ENCODE assay signal across 9 cellular contexts in genomic region chr9:86093788-86094555, GRCh38. TPM values are rescaled to one million over a fixed set of nuclear protein-coding genes. Genes with fewer than 3 reads are reported as not detected.
A peak's percentile ranks its signal among the peaks of the same experiment; 100 is the strongest.
DNase-seq lines count a peak whose midpoint lies in the region; ATAC-seq, FAIRE-seq and TF ChIP-seq lines count a peak whose summit lies in the region.
"Had no signal": no experiment of that assay in that cellular context is flagged by ENCODE, and none has a peak within 500 bp of the region (broad histone marks: within the 10 kb centered on the region; RNA-seq: fewer than 3 reads in every experiment).

No MANE protein-coding gene starts in this region.

- TF ChIP-seq POLR2A in GM12892 (IDR thresholded peaks at IDR 0.05; ENCODE audit: low read depth, low read length) = no peak

- H3K79me2 ChIP-seq in PC-9 (ENCODE audit: low read depth) = peaks cover 68% of the 10 kb centered on the region

- H3K9me3 ChIP-seq in PC-9 (ENCODE audit: insufficient read depth, low read depth) = no peaks in the 10 kb centered on the region; the same call in 1 of the 2 replicates
- peaks cover 8% of the 10 kb centered on the region; the same call in 1 of the 2 replicates for H3K9me3 ChIP-seq in SJCRH30 (replicated peaks)

- H3K9me2 ChIP-seq in PC-9 (ENCODE audit: insufficient read depth) = no peaks in the 10 kb centered on the region

- H3K27ac ChIP-seq in C4-2B = peak overlapping the region; percentile 79
- peak overlapping the region; percentile 91 for H3K27ac ChIP-seq in PC-9
- H3K27ac ChIP-seq in SJCRH30 = no peak overlapping the region

- H3K4me1 ChIP-seq in PC-9 (replicated peaks; ENCODE audit: insufficient read depth) (peaks cover 48% of the 10 kb centered on the region), SJCRH30 (0 out of 2 replicates have a peak, but pooled peaks cover 3% of the 10 kb centered on the region)

- POLR2A ChIA-PET in PC-9 (lab: Charles Lee; ENCODE audit: unreplicated experiment) = no interaction called here

- TSS peak; percentile 84 for BruUV-seq in PC-9 (replicated peaks; lab: Mats Ljungman, UMichigan)

- peaks cover 22% of the 10 kb centered on the region for H3F3A ChIP-seq in PC-9 (ENCODE audit: insufficient read depth, low read depth)

- H4K20me1 ChIP-seq in PC-9 (ENCODE audit: insufficient read depth) = no peaks in the 10 kb centered on the region

- 0 out of 2 replicates have a peak, but pooled peaks cover 7% of the 10 kb centered on the region for H3K36me3 ChIP-seq in PC-9 (ENCODE audit: low read depth)
- peaks cover 12% of the 10 kb centered on the region for H3K36me3 ChIP-seq in SJCRH30

- H2AFZ ChIP-seq in PC-9 = no peak overlapping the region

- peak; percentile 83 to 92 for DNase-seq in PC-9
- peak; percentile 77 to 89 for DNase-seq in left colon
- no peak for DNase-seq in GM12892 (ENCODE audit: insufficient read length)
- no peak for DNase-seq in SJCRH30
- DNase-seq in NCI-H128 (lab: John Stamatoyannopoulos, UW; ENCODE audit: unreplicated experiment) = no peak
- DNase-seq: amygdala had no signal

- FAIRE-seq in GM12892 (lab: Jason Lieb, UNC) = no peak

- H3K27me3 ChIP-seq in PC-9 (ENCODE audit: insufficient read depth, low read depth) (no peaks in the 10 kb centered on the region), SJCRH30 (no peaks in the 10 kb centered on the region)

- no peak overlapping the region; the same call in 1 of the 2 replicates for H3K4me3 ChIP-seq in PC-9
- no peak overlapping the region for H3K4me3 ChIP-seq in SJCRH30

- CTCF ChIA-PET in PC-9 (lab: Charles Lee) = interaction anchor here (0.7 kb wide), 1 partner anchor 17 kb away, joined by 3 read pairs; no protein-coding TSS in a partner anchor

- intact Hi-C loops in PC-9 (cut with micrococcal nuclease; ENCODE audit: unreplicated experiment) (loop anchor here (1.0 kb wide), 1 partner anchor 15 kb away; no protein-coding TSS in a partner anchor), left colon (cut with DNase I, micrococcal nuclease) (no loop called here)

- no peak for TF ChIP-seq CTCF in C4-2B (conservative IDR thresholded peaks at IDR 0.05)
- no peak for TF ChIP-seq CTCF in PC-9 (conservative IDR thresholded peaks at IDR 0.05)

- ATAC-seq in HG02678 (IDR thresholded peaks at IDR 0.05; ENCODE audit: unreplicated experiment) (peak; percentile 43), left colon (peak; percentile 91), GM19351 (IDR thresholded peaks at IDR 0.05; ENCODE audit: unreplicated experiment) (no peak)

- H3K4me2 ChIP-seq in PC-9 = peak overlapping the region; percentile 55

RNA-seq across cellular contexts. Expression of gene GOLM1, which starts 5.4 kb away (rescaled TPM):
- total RNA-seq in PC-9 (2021) = 92.5 and 94.7 TPM in 2 replicates
- 100 to 1,000 TPM; 324 to 443 TPM for total RNA-seq in left colon
- polyA plus RNA-seq in GM12892 (2012; ENCODE audit: missing spikeins) = 13.0 TPM
- 116 and 120 TPM in 2 replicates for total RNA-seq in SJCRH30 (2014; rRNA removed; shearing (Covaris generic))

Comparison
In these comparisons a context has a peak if more than half of its experiments do, and no peak if none do; other contexts are left out.
1. DNase-seq: peak in PC-9 (2 of 2) and left colon (2 of 2); none in GM12892 (single experiment), SJCRH30 (0 of 2) and NCI-H128 (single experiment).